Comparison of ENCODE assay signal across 24 cellular contexts in the genomic region with DNA sequence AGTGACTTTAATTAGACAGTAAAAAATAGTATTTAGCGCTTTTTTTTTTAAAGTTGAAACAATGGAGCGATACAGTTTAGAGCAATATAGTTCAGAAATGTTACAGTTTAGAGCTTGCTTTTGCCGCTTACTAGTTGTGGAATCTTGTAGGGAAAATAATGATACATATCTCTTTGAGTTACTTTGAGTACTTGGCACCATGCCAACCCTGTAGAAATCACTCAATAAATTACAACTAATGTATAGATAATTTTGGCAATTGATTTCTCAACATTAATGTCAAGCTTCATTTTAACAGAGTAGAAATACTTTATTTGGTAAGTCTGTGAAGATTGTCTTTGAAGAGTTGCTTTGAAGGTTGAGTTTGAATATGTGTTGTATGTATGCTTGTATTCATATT.
"Had no signal": no experiment of that assay in that cellular context is flagged by ENCODE, and none has a peak within 500 bp of the region (broad histone marks: within the 10 kb centered on the region; RNA-seq: fewer than 3 reads in every experiment).

No MANE protein-coding gene starts in this region.

- H3K9me3 ChIP-seq: esophagus muscularis mucosa, lower lobe of right lung, prostate gland, right atrium auricular region, sigmoid colon, spleen, testis, tibial artery had no signal

- H3K27ac ChIP-seq: coronary artery, esophagus muscularis mucosa, lower lobe of right lung, prostate gland, right atrium auricular region, sigmoid colon, testis, tibial artery had no signal

- H3K4me3 ChIP-seq: coronary artery, esophagus muscularis mucosa, lower lobe of right lung, prostate gland, right atrium auricular region, sigmoid colon, spleen, testis, tibial artery had no signal

- FAIRE-seq: endothelial cell of umbilical vein, keratinocyte had no signal

- ATAC-seq: left ventricle myocardium superior; lower lobe of right lung; naive thymus-derived CD8-positive, alpha-beta T cell; stimulated activated memory B cell treated with anti-CD40 and anti-IgM and Interleukin-4, amounts not matched to agents 10 μg/mL and 1 μg/mL and 100 μg/mL, for 72 hours; stimulated activated naive CD8-positive, alpha-beta T cell treated with anti-CD3 and anti-CD28 coated beads, Interleukin-15, Interleukin-2, amounts not matched to agents 100 U/mL and 50 U/mL, for 24 hours had no signal

- DNase-seq: dermis blood vessel endothelial cell; effector memory CD4-positive, alpha-beta T cell; foreskin melanocyte; glutamatergic neuron; hypothalamus; immature natural killer cell; left ventricle myocardium superior; lower lobe of right lung; naive thymus-derived CD8-positive, alpha-beta T cell; nephron progenitor cell; nucleus accumbens; sigmoid colon; spleen; stimulated activated CD4-positive, alpha-beta T cell treated with anti-CD3 and anti-CD28 coated beads, Interleukin-4, amount 100 ng/mL, for 4 hours; stimulated activated naive CD8-positive, alpha-beta T cell treated with anti-CD3 and anti-CD28 coated beads, Interleukin-15, Interleukin-2, amounts not matched to agents 100 U/mL and 50 U/mL, for 24 hours; testis; tibial artery had no signal
